Comparison of ENCODE assay signal across 15 cellular contexts in the genomic region with DNA sequence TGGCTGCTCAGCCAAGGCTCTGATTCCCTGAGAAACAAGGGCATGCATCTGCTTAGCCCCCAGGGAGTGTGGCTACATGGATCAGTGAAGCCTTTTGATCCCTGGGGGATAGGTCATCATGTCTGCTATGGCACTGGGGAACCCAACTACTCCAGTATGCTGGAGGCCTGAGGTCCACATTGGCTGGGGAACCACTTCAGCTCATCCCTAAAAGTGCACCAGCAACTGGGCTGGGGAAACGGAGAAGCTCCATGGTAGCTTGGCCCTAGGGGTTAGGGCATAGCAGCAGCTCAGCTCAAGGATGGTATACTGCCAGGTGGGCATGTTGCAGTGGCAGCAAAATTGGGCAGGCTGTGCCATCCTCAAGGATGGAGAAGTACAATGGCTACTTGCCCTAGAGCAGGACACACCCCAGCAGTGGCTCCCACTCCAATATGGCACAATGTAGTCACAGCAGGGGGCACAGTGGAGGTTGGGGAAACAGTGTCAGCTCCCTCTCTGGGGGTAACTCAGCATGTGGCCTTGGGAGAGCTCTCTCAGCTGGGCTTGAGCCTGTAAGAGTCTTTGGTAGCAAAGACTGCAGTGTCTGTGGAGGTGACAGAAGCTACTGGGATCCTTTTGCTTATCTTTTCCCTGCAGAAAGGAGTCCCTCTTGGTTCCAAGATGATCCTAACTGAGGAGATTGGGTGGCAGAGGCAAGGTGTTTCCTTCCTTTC.
"Had no signal": no experiment of that assay in that cellular context is flagged by ENCODE, and none has a peak within 500 bp of the region (broad histone marks: within the 10 kb centered on the region; RNA-seq: fewer than 3 reads in every experiment).

No MANE protein-coding gene starts in this region.

- H3K36me3 ChIP-seq: heart left ventricle, upper lobe of left lung, uterus had no signal

- H3K27ac ChIP-seq: dorsolateral prefrontal cortex, heart left ventricle, upper lobe of left lung, uterus had no signal

- ATAC-seq: heart left ventricle; left lobe of liver; naive thymus-derived CD4-positive, alpha-beta T cell had no signal

- H3K27me3 ChIP-seq: dorsolateral prefrontal cortex, heart left ventricle, upper lobe of left lung, uterus had no signal

- H3K4me1 ChIP-seq: heart left ventricle, upper lobe of left lung, uterus had no signal

- DNase-seq: cortex of kidney; dorsolateral prefrontal cortex; effector CD8-positive, alpha-beta T cell; heart left ventricle; hippocampal formation; mammary epithelial cell; naive thymus-derived CD4-positive, alpha-beta T cell; nephron progenitor cell; posterior cingulate gyrus; stimulated activated CD4-positive, alpha-beta T cell treated with anti-CD3 and anti-CD28 coated beads, Interleukin-2, amount 100 ng/mL, for 48 hours; stimulated activated naive CD4-positive, alpha-beta T cell treated with Interleukin-2 at 50 U/mL for 16 hours; upper lobe of left lung; uterus had no signal

- H3K4me3 ChIP-seq: dorsolateral prefrontal cortex, heart left ventricle, smooth muscle cell, upper lobe of left lung, uterus had no signal

- H3K9me3 ChIP-seq: uterus had no signal
